8 cellular contexts compared by ENCODE assay signal in the genomic region with DNA sequence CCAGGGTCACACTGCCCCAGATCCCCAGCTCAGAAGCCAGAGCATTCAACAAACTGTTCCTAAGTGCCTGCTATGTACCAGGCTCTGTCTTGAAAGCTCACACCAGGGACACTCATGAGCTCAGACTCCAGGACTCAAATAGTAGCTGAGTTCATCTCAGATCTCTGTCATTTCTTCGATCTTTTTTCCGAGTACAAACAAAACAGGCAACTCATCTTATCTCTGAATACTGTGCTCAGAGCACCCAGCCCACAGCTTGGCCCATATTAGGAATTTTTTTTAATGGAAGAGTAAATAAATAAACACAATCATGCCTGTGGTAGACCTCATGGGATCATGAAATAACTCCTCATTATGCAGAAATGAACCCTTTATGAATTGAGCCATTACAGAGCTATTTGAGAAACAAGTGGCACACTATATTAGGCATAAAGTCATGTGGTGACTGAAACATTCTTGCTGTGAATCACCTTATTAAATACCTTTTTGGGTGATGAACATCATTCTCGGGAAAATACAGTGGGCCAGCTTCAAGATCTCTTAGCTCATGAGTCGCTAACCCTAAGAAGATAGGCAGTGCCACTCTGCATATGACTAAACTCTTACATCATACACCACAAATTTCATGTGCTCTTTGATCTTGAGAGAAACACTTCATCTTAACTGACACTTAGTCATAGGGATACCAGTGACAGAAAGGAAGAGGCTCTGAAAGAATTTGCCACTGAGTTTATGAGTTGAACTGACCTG. TPM values are rescaled to one million over a fixed set of nuclear protein-coding genes. Genes with fewer than 3 reads are reported as not detected.
DNase-seq lines count a peak whose midpoint lies in the region; ATAC-seq and TF ChIP-seq lines count a peak whose summit lies in the region.

No MANE protein-coding gene starts in this region.

- peak; percentile 25 for DNase-seq in stimulated activated CD4-positive, alpha-beta T cell treated with anti-CD3 and anti-CD28 coated beads, Interleukin-4, amount 100 ng/mL, for 24 hours
- no peak for DNase-seq in stimulated activated CD4-positive, alpha-beta T cell treated with anti-CD3 and anti-CD28 coated beads, Interleukin-2, amount 100 ng/mL, for 24 hours
- DNase-seq in SW480 (ENCODE audit: low spot score) (peak; percentile 100), cardiac muscle cell (ENCODE audit: low read depth in 1 of 2, low spot score in 1 of 2) (no peak), COR-L47 (lab: John Stamatoyannopoulos, UW) (no peak), DMS79 treated with DMSO at 0.1 percent for 48 hours (lab: John Stamatoyannopoulos, UW) (no peak), Karpas-422 (no peak)

- ATAC-seq in HG03097 (IDR thresholded peaks at IDR 0.05; ENCODE audit: low FRiP score, unreplicated experiment): peak; percentile 85

- no peak overlapping the region for H2AFZ ChIP-seq in Karpas-422 (ENCODE audit: low read length)

- no peak for TF ChIP-seq CTCF in cardiac muscle cell (IDR thresholded peaks at IDR 0.05; ENCODE audit: low read depth, low read length)

- H4K20me1 ChIP-seq in Karpas-422 (ENCODE audit: insufficient read depth, low read depth, low read length): no peaks in the 10 kb centered on the region

- no peak overlapping the region for H3K4me2 ChIP-seq in Karpas-422 (ENCODE audit: low read depth, low read length, poor library complexity, severe bottlenecking)

- H3K4me3 ChIP-seq in cardiac muscle cell: no peak overlapping the region
- H3K4me3 ChIP-seq in Karpas-422 (ENCODE audit: low read length): no peak overlapping the region

- H3K36me3 ChIP-seq in cardiac muscle cell: no peaks in the 10 kb centered on the region
- H3K36me3 ChIP-seq in Karpas-422 (ENCODE audit: insufficient read depth, low read length): no peaks in the 10 kb centered on the region

- no peaks in the 10 kb centered on the region for H3K9me2 ChIP-seq in Karpas-422 (replicated peaks; ENCODE audit: insufficient read depth, low read length)

- H3K27ac ChIP-seq in cardiac muscle cell: peak overlapping the region; percentile 51
- no peak overlapping the region for H3K27ac ChIP-seq in Karpas-422 (ENCODE audit: low read length)

- no peak overlapping the region for H3K9ac ChIP-seq in Karpas-422 (ENCODE audit: low read length)

- H3K79me2 ChIP-seq in Karpas-422 (ENCODE audit: low read length): no peaks in the 10 kb centered on the region

- H3K4me1 ChIP-seq in cardiac muscle cell (ENCODE audit: low read depth) (peaks cover 44% of the 10 kb centered on the region), Karpas-422 (ENCODE audit: low read length) (peaks cover 16% of the 10 kb centered on the region)

- H3K9me3 ChIP-seq in cardiac muscle cell (ENCODE audit: low read depth): no peaks in the 10 kb centered on the region
- H3K9me3 ChIP-seq in Karpas-422 (ENCODE audit: low read length): no peaks in the 10 kb centered on the region

- H3K27me3 ChIP-seq in cardiac muscle cell: no peaks in the 10 kb centered on the region
- no peaks in the 10 kb centered on the region for H3K27me3 ChIP-seq in Karpas-422 (ENCODE audit: low read length)

RNA-seq across cellular contexts. Expression of gene SH3RF2, which starts 9.9 kb away (rescaled TPM):
- total RNA-seq in cardiac muscle cell: 27.9 and 43.1 TPM in 2 replicates
- 38.3 and 59.3 TPM in 2 replicates for polyA plus RNA-seq in cardiac muscle cell
- not detected in 2 replicates for total RNA-seq in Karpas-422 (2014; rRNA removed; shearing (Covaris generic); ENCODE audit: low replicate concordance)

Comparison
In these comparisons a context has a peak if more than half of its experiments do, and no peak if none do; other contexts are left out.
1. DNase-seq: peak in stimulated activated CD4-positive, alpha-beta T cell treated with anti-CD3 and anti-CD28 coated beads, Interleukin-4, amount 100 ng/mL, for 24 hours (single experiment) and SW480 (single experiment); none in stimulated activated CD4-positive, alpha-beta T cell treated with anti-CD3 and anti-CD28 coated beads, Interleukin-2, amount 100 ng/mL, for 24 hours (0 of 2), cardiac muscle cell (0 of 2), COR-L47 (single experiment), DMS79 treated with DMSO at 0.1 percent for 48 hours (single experiment) and Karpas-422 (single experiment).
2. RNA of gene SH3RF2, which starts 9.9 kb away (total RNA-seq): 27.9 to 43.1 TPM in cardiac muscle cell; not detected in Karpas-422; every median in the first group is over 10 times any median in the second.